In genomic region chr1:146472192-146472861, GRCh38 we compare ENCODE assay signal across 8 cellular contexts.
DNase-seq lines count a peak whose midpoint lies in the region; ATAC-seq and TF ChIP-seq lines count a peak whose summit lies in the region.
"Not testable (repeated sequence)": the region's sequence is repeated elsewhere in the genome, so short reads cannot be mapped to it uniquely, and the experiment has no call there.

No MANE protein-coding gene starts in this region.

- H3K36me3 Mint-ChIP-seq in activated T-cell treated with anti-CD3 and anti-CD28 coated beads, Interleukin-2, amount 50 U/mL, for 4 hours (ENCODE audit: insufficient read depth), result not testable (repeated sequence)

- not testable (repeated sequence) for H3K4me1 ChIP-seq in mesodermal cell (ENCODE audit: control insufficient read depth, insufficient read depth, low read length, poor library complexity, severe bottlenecking)

- H3K36me3 ChIP-seq in BJ (ENCODE audit: control insufficient read depth, insufficient read depth, low read length); mesodermal cell (ENCODE audit: control insufficient read depth, insufficient read depth, low read length): not testable (repeated sequence)

- H3K27me3 ChIP-seq in BJ (ENCODE audit: control insufficient read depth, insufficient read depth, low read length), result not testable (repeated sequence)

- not testable (repeated sequence) for TF ChIP-seq CTCF in BJ (IDR thresholded peaks at IDR 0.05; ENCODE audit: insufficient read depth, low read depth, low read length); epithelial cell of esophagus (IDR thresholded peaks at IDR 0.05; ENCODE audit: insufficient read depth, low read depth, low read length, missing control alignments)

- no CpG with 5 or more reads among the region's 42 CpGs for WGBS in mesodermal cell (ENCODE audit: insufficient coverage in 2 of 2), 2 experiments

- DNase-seq in BJ (ENCODE audit: low read depth), result not testable (repeated sequence)
- peak; percentile 64 for DNase-seq in M059J (ENCODE audit: low read depth)
- peak; percentile 33 for DNase-seq in SIG-M5 treated with dmso at 0.1 percent for 504 hours (lab: John Stamatoyannopoulos, UW; ENCODE audit: unreplicated experiment)
- DNase-seq in activated T-cell treated with anti-CD3 and anti-CD28 coated beads, Interleukin-2, amount 50 U/mL, for 4 hours, result peak; percentile 68
- DNase-seq in epithelial cell of esophagus (ENCODE audit: low read depth), result peak; percentile 35
- DNase-seq in stimulated activated CD4-positive, alpha-beta T cell treated with anti-CD3 and anti-CD28 coated beads, Interleukin-4, amount 100 ng/mL, for 48 hours (ENCODE audit: low read depth in 2 of 2), result peak; percentile 67 to 76

- POLR2A ChIA-PET in BJ (lab: Charles Lee), result not testable (repeated sequence)

- not testable (repeated sequence) for H3K27ac ChIP-seq in mesodermal cell (ENCODE audit: low read depth, low read length, severe bottlenecking)

- H3K9me3 ChIP-seq in mesodermal cell (ENCODE audit: control insufficient read depth, low read length), result not testable (repeated sequence)

- not testable (repeated sequence) for H3K9me3 Mint-ChIP-seq in activated T-cell treated with anti-CD3 and anti-CD28 coated beads, Interleukin-2, amount 50 U/mL, for 4 hours

- CTCF ChIA-PET in BJ (lab: Yijun Ruan, JAX), result not testable (repeated sequence)

- H3K4me3 ChIP-seq in BJ (ENCODE audit: low read depth, low read length), result peak overlapping the region; percentile 31
- peak overlapping the region; percentile 31 for H3K4me3 ChIP-seq in epithelial cell of esophagus (ENCODE audit: low read length)
- H3K4me3 ChIP-seq in mesodermal cell (ENCODE audit: extremely low read depth, insufficient read depth, low read length, poor library complexity, severe bottlenecking), result peak overlapping the region; percentile 22

- not testable (repeated sequence) for H3K4me1 Mint-ChIP-seq in activated T-cell treated with anti-CD3 and anti-CD28 coated beads, Interleukin-2, amount 50 U/mL, for 4 hours (ENCODE audit: low read depth)

- not testable (repeated sequence) for H3K27me3 Mint-ChIP-seq in activated T-cell treated with anti-CD3 and anti-CD28 coated beads, Interleukin-2, amount 50 U/mL, for 4 hours (ENCODE audit: low read depth)

- H3K4me3 Mint-ChIP-seq in activated T-cell treated with anti-CD3 and anti-CD28 coated beads, Interleukin-2, amount 50 U/mL, for 4 hours, result peak overlapping the region; percentile 83

- ATAC-seq in GM21723 (IDR thresholded peaks at IDR 0.05; ENCODE audit: unreplicated experiment), result peak; percentile 86
- peak; percentile 100 for ATAC-seq in activated T-cell treated with anti-CD3 and anti-CD28 coated beads, Interleukin-2, amount 50 U/mL, for 4 hours
